ENCODE assay signal across 17 cellular contexts in the genomic region with DNA sequence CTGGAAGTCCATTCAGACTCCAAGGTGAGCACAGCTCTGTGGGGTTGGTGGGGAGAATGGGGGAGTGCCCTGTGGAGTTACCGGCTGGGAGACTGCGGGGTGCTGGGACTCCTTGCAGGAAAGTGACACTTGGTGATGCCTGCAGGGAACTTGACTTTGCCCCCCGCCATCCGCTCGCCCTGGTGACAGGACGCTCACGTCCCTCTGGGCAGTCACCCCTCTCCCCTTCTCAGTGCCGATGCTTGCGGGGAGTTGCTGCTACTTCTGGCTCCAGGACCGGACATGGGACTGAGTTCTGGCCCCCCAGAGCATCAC.
DNase-seq lines count a peak whose midpoint lies in the region; ATAC-seq and TF ChIP-seq lines count a peak whose summit lies in the region.
"Had no signal": no experiment of that assay in that cellular context is flagged by ENCODE, and none has a peak within 500 bp of the region (broad histone marks: within the 10 kb centered on the region; RNA-seq: fewer than 3 reads in every experiment).

No MANE protein-coding gene starts in this region.

- H3K36me3 ChIP-seq in spleen (no peaks in the 10 kb centered on the region), testis (ENCODE audit: low read depth, missing control alignments) (no peaks in the 10 kb centered on the region)

- no peak overlapping the region for H3K4me3 ChIP-seq in spleen
- no peak overlapping the region for H3K4me3 ChIP-seq in testis
- H3K4me3 ChIP-seq: A549 had no signal

- TF ChIP-seq CTCF in CD14-positive monocyte (IDR thresholded peaks at IDR 0.05) (no peak), spleen (IDR thresholded peaks at IDR 0.05 in 8 of 11, conservative IDR thresholded peaks at IDR 0.05 in 3 of 11) (no peak), testis (IDR thresholded peaks at IDR 0.05) (no peak)

- H3K9me3 ChIP-seq in spleen (peaks cover 0 to 26% (median 16%) of the 10 kb centered on the region in 8 donors), testis (no peaks in the 10 kb centered on the region)
- H3K9me3 ChIP-seq: A549 had no signal

- H3K4me1 ChIP-seq in spleen (no peaks in the 10 kb centered on the region), testis (no peaks in the 10 kb centered on the region)
- H3K4me1 ChIP-seq: A549 had no signal

- H3K4me1 Mint-ChIP-seq in activated naive CD4-positive, alpha-beta T cell treated with anti-CD3 and anti-CD28 coated beads, Interleukin-2, amount 10 ng/mL, durations not matched to agents 7 days and 5 days = no peaks in the 10 kb centered on the region
- H3K4me1 Mint-ChIP-seq in CD14-positive monocyte = no peaks in the 10 kb centered on the region
- H3K4me1 Mint-ChIP-seq: CD4-positive, alpha-beta memory T cell had no signal

- TF ChIP-seq POLR2A in spleen (IDR thresholded peaks at IDR 0.05) (no peak), testis (IDR thresholded peaks at IDR 0.05) (no peak)

- WGBS in spleen, 5 donors = 88 to 93% (median 91%) methylated on average over 6 to 10 of the region's 10 CpGs
- 79 to 96% methylated on average over 4 to 10 of the region's 10 CpGs for WGBS in testis, 2 donors

- no peaks in the 10 kb centered on the region for H3K36me3 Mint-ChIP-seq in activated naive CD4-positive, alpha-beta T cell treated with anti-CD3 and anti-CD28 coated beads, Interleukin-2, amount 10 ng/mL, durations not matched to agents 7 days and 5 days
- no peaks in the 10 kb centered on the region for H3K36me3 Mint-ChIP-seq in CD14-positive monocyte
- H3K36me3 Mint-ChIP-seq: CD4-positive, alpha-beta memory T cell had no signal

- no peak for ATAC-seq in GM18511 (IDR thresholded peaks at IDR 0.05; ENCODE audit: unreplicated experiment)
- ATAC-seq: A549, HCT116 had no signal

- no peaks in the 10 kb centered on the region for H3K27me3 Mint-ChIP-seq in activated naive CD4-positive, alpha-beta T cell treated with anti-CD3 and anti-CD28 coated beads, Interleukin-2, amount 10 ng/mL, durations not matched to agents 7 days and 5 days
- H3K27me3 Mint-ChIP-seq in CD14-positive monocyte (ENCODE audit: low read depth in 3 of 3) = peaks cover 2 to 5% (median 2%) of the 10 kb centered on the region in 3 donors

- intact Hi-C loops in CD14-positive monocyte (cut with micrococcal nuclease) (no loop called here), posterior vena cava (cut with DNase I) (no loop called here), spleen (cut with DNase I; ENCODE audit: low total_unique reads) (no loop called here), testis (cut with DNase I; ENCODE audit: low total_unique reads) (no loop called here)

- H3K27me3 ChIP-seq in spleen (replicated peaks in 1 of 7) (peaks cover 0 to 10% (median 0%) of the 10 kb centered on the region in 7 donors), testis (no peaks in the 10 kb centered on the region)

- CTCF ChIA-PET in activated naive CD4-positive, alpha-beta T cell treated with anti-CD3 and anti-CD28 coated beads, Interleukin-2, amount 10 ng/mL, durations not matched to agents 7 days and 5 days (lab: Charles Lee) = no interaction called here

- H3K4me3 Mint-ChIP-seq in activated naive CD4-positive, alpha-beta T cell treated with anti-CD3 and anti-CD28 coated beads, Interleukin-2, amount 10 ng/mL, durations not matched to agents 7 days and 5 days = no peak overlapping the region
- H3K4me3 Mint-ChIP-seq in CD14-positive monocyte = no peak overlapping the region
- H3K4me3 Mint-ChIP-seq: CD4-positive, alpha-beta memory T cell had no signal

- peaks cover 8% of the 10 kb centered on the region for H3K9me3 Mint-ChIP-seq in activated naive CD4-positive, alpha-beta T cell treated with anti-CD3 and anti-CD28 coated beads, Interleukin-2, amount 10 ng/mL, durations not matched to agents 7 days and 5 days
- peaks cover 2 to 18% (median 4%) of the 10 kb centered on the region in 7 donors for H3K9me3 Mint-ChIP-seq in CD14-positive monocyte

- peak; percentile 10 for DNase-seq in activated naive CD4-positive, alpha-beta T cell treated with anti-CD3 and anti-CD28 coated beads, Interleukin-2, amount 10 ng/mL, durations not matched to agents 7 days and 5 days
- no peak for DNase-seq in activated naive CD4-positive, alpha-beta T cell treated with anti-CD3 and anti-CD28 coated beads, Interleukin-2, amount 50 U/mL, for 16 hours
- DNase-seq in CD14-positive monocyte (ENCODE audit: low spot score) (peak; percentile 30), posterior vena cava (ENCODE audit: low spot score) (peak; percentile 69), spleen (peak; percentile 33), testis (no peak), NCI-H774 (lab: John Stamatoyannopoulos, UW) (no peak)
- DNase-seq: AML-193; CD4-positive, alpha-beta memory T cell; GF-D8; GOT3; H7 had no signal

- no peak overlapping the region for H3K27ac Mint-ChIP-seq in activated naive CD4-positive, alpha-beta T cell treated with anti-CD3 and anti-CD28 coated beads, Interleukin-2, amount 10 ng/mL, durations not matched to agents 7 days and 5 days
- no peak overlapping the region for H3K27ac Mint-ChIP-seq in CD14-positive monocyte

- H3K27ac ChIP-seq in spleen = no peak overlapping the region
- no peak overlapping the region for H3K27ac ChIP-seq in testis
- H3K27ac ChIP-seq: 22Rv1, A549, C4-2B had no signal

Comparison
In these comparisons a context has a peak if more than half of its experiments do, and no peak if none do; other contexts are left out.
1. DNase-seq: peak in activated naive CD4-positive, alpha-beta T cell treated with anti-CD3 and anti-CD28 coated beads, Interleukin-2, amount 10 ng/mL, durations not matched to agents 7 days and 5 days (single experiment), CD14-positive monocyte (single experiment), posterior vena cava (single experiment) and spleen (single experiment); none in activated naive CD4-positive, alpha-beta T cell treated with anti-CD3 and anti-CD28 coated beads, Interleukin-2, amount 50 U/mL, for 16 hours (single experiment), testis (single experiment) and NCI-H774 (single experiment).